In the genomic region with DNA sequence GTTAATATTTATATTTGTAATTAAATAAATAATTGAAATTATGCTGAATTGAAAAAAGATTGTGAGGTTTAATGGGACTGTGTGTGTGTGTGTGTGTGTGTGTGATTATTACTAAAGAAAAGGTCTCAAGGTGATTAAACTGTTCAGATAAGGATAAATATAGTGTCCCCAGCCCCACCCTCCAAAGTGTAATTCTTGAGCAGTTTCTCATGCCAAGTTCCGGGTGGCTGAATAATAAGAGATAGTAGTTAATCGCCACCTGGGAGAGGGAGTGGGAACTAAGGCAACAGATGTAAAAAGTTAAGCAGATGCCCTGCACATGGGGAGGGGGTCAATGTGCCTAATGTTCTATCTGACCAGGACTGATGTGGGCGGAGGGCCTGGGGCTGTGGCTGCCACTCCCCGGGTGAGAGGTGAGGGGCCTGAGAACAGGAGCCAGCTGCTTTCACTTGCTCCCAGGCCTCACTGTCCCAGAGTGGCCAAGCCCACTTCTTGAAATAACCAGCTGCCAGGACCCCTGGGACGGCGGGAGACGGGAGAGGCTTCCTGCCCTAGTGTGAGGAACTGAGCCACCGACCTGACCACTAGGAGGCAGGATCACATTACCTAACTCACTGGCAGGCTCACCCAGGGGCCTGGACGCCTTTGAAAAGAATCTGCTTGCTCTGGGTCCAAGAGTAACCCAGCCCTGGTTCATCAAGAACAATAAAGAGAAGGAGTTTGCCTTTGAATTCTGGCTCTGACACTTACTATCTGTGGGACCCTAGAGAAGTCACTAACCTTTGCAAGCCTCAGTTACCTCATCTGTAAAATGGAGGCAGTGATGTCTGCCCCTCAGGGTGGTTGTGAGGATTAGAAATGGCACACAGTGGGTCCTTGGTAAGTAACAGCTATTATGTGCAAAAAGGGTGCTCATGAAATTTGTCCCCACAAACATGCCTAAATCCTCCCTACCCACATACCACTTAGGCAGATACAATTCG, we compare ENCODE assay signal across 1 cellular context.
TF ChIP-seq lines count a peak whose summit lies in the region.

No MANE protein-coding gene starts in this region.

TF ChIP-seq in GM23338, 12 proteins besides CTCF, POLR2A, EP300 and RAD21 (continued from another document):
- TF ChIP-seq, protein P1, sequence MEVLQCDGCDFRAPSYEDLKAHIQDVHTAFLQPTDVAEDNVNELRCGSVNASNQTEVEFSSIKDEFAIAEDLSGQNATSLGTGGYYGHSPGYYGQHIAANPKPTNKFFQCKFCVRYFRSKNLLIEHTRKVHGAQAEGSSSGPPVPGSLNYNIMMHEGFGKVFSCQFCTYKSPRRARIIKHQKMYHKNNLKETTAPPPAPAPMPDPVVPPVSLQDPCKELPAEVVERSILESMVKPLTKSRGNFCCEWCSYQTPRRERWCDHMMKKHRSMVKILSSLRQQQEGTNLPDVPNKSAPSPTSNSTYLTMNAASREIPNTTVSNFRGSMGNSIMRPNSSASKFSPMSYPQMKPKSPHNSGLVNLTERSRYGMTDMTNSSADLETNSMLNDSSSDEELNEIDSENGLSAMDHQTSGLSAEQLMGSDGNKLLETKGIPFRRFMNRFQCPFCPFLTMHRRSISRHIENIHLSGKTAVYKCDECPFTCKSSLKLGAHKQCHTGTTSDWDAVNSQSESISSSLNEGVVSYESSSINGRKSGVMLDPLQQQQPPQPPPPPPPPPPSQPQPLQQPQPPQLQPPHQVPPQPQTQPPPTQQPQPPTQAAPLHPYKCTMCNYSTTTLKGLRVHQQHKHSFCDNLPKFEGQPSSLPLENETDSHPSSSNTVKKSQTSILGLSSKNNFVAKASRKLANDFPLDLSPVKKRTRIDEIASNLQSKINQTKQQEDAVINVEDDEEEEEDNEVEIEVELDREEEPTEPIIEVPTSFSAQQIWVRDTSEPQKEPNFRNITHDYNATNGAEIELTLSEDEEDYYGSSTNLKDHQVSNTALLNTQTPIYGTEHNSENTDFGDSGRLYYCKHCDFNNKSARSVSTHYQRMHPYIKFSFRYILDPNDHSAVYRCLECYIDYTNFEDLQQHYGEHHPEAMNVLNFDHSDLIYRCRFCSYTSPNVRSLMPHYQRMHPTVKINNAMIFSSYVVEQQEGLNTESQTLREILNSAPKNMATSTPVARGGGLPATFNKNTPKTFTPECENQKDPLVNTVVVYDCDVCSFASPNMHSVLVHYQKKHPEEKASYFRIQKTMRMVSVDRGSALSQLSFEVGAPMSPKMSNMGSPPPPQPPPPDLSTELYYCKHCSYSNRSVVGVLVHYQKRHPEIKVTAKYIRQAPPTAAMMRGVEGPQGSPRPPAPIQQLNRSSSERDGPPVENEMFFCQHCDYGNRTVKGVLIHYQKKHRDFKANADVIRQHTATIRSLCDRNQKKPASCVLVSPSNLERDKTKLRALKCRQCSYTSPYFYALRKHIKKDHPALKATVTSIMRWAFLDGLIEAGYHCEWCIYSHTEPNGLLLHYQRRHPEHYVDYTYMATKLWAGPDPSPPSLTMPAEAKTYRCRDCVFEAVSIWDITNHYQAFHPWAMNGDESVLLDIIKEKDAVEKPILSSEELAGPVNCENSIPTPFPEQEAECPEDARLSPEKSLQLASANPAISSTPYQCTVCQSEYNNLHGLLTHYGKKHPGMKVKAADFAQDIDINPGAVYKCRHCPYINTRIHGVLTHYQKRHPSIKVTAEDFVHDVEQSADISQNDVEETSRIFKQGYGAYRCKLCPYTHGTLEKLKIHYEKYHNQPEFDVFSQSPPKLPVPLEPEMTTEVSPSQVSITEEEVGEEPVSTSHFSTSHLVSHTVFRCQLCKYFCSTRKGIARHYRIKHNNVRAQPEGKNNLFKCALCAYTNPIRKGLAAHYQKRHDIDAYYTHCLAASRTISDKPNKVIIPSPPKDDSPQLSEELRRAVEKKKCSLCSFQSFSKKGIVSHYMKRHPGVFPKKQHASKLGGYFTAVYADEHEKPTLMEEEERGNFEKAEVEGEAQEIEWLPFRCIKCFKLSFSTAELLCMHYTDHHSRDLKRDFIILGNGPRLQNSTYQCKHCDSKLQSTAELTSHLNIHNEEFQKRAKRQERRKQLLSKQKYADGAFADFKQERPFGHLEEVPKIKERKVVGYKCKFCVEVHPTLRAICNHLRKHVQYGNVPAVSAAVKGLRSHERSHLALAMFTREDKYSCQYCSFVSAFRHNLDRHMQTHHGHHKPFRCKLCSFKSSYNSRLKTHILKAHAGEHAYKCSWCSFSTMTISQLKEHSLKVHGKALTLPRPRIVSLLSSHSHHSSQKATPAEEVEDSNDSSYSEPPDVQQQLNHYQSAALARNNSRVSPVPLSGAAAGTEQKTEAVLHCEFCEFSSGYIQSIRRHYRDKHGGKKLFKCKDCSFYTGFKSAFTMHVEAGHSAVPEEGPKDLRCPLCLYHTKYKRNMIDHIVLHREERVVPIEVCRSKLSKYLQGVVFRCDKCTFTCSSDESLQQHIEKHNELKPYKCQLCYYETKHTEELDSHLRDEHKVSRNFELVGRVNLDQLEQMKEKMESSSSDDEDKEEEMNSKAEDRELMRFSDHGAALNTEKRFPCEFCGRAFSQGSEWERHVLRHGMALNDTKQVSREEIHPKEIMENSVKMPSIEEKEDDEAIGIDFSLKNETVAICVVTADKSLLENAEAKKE (CRISPR knock-in tag; IDR thresholded peaks at IDR 0.05) = no peak
- TF ChIP-seq POLR2AphosphoS5 (IDR thresholded peaks at IDR 0.05; ENCODE audit: low read depth) (no peak), ZNF114 (CRISPR knock-in tag; IDR thresholded peaks at IDR 0.05) (no peak), EZH2 (IDR thresholded peaks at IDR 0.05; ENCODE audit: low read depth, unreplicated experiment) (no peak), JUNB (IDR thresholded peaks at IDR 0.05; ENCODE audit: unreplicated experiment) (no peak), EZH2phosphoT487 (IDR thresholded peaks at IDR 0.05; ENCODE audit: unreplicated experiment) (no peak), STAT1 (IDR thresholded peaks at IDR 0.05; ENCODE audit: unreplicated experiment) (no peak), CREB1 (CRISPR knock-in tag; IDR thresholded peaks at IDR 0.05; ENCODE audit: low read depth) (no peak)
- TF ChIP-seq, protein P2, sequence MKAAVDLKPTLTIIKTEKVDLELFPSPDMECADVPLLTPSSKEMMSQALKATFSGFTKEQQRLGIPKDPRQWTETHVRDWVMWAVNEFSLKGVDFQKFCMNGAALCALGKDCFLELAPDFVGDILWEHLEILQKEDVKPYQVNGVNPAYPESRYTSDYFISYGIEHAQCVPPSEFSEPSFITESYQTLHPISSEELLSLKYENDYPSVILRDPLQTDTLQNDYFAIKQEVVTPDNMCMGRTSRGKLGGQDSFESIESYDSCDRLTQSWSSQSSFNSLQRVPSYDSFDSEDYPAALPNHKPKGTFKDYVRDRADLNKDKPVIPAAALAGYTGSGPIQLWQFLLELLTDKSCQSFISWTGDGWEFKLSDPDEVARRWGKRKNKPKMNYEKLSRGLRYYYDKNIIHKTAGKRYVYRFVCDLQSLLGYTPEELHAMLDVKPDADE (IDR thresholded peaks at IDR 0.05) = no peak
TF ChIP-seq in GM23338: peak in this region for 0.
